In genomic region chr15:64305261-64305660, GRCh38 we compare ENCODE assay signal across 30 cellular contexts. TPM values are rescaled to one million over a fixed set of nuclear protein-coding genes. Genes with fewer than 3 reads are reported as not detected.
DNase-seq lines count a peak whose midpoint lies in the region; ATAC-seq, FAIRE-seq and TF ChIP-seq lines count a peak whose summit lies in the region.
"Had no signal": no experiment of that assay in that cellular context is flagged by ENCODE, and none has a peak within 500 bp of the region (broad histone marks: within the 10 kb centered on the region; RNA-seq: fewer than 3 reads in every experiment).

No MANE protein-coding gene starts in this region.

- H3K18ac ChIP-seq in IMR-90 (ENCODE audit: low read depth, low read length), result no peak overlapping the region

- no peak for ATAC-seq in IMR-90 (ENCODE audit: low read depth)
- ATAC-seq in activated B cell treated with CpG ODN at 0.5 μM for 24 hours (ENCODE audit: low read depth), result no peak
- ATAC-seq in psoas muscle, result no peak
- ATAC-seq: Panc1 had no signal

- no peak for TF ChIP-seq RAD21 in IMR-90 (IDR thresholded peaks at IDR 0.05; ENCODE audit: low read length)

- peaks cover 16% of the 10 kb centered on the region; the same call in 1 of the 2 replicates for H4K20me1 ChIP-seq in IMR-90 (ENCODE audit: insufficient read depth, low read length)
- H4K20me1 ChIP-seq: BLaER1 had no signal

- no peak overlapping the region for H3K4me3 Mint-ChIP-seq in activated B cell treated with CpG ODN at 0.5 μM for 24 hours
- no peak overlapping the region for H3K4me3 Mint-ChIP-seq in activated CD4-positive, alpha-beta memory T cell treated with anti-CD3 and anti-CD28 coated beads for 36 hours
- H3K4me3 Mint-ChIP-seq: activated T-cell treated with anti-CD3 and anti-CD28 coated beads, Interleukin-2, amount 50 U/mL, for 24 hours; dendritic cell treated with granulocyte-macrophage colony-stimulating factor and Interleukin-4, amounts not matched to agents 40 ng/mL and 50 ng/mL, for 4 days; IgD-negative memory B cell; naive B cell had no signal

- H2BK5ac ChIP-seq in IMR-90 (ENCODE audit: low read depth, low read length, poor library complexity, severe bottlenecking), result no peak overlapping the region

- peak overlapping the region; percentile 35 for H3K27ac Mint-ChIP-seq in activated B cell treated with CpG ODN at 0.5 μM for 24 hours
- H3K27ac Mint-ChIP-seq in activated CD4-positive, alpha-beta memory T cell treated with anti-CD3 and anti-CD28 coated beads for 36 hours, result no peak overlapping the region
- H3K27ac Mint-ChIP-seq: activated T-cell treated with anti-CD3 and anti-CD28 coated beads, Interleukin-2, amount 50 U/mL, for 24 hours; dendritic cell treated with granulocyte-macrophage colony-stimulating factor and Interleukin-4, amounts not matched to agents 40 ng/mL and 50 ng/mL, for 4 days; IgD-negative memory B cell had no signal

- H3K9me3 ChIP-seq in IMR-90 (ENCODE audit: control insufficient read depth, insufficient read depth, low read length) (no peaks in the 10 kb centered on the region), psoas muscle (no peaks in the 10 kb centered on the region), ovary (no peaks in the 10 kb centered on the region)
- H3K9me3 ChIP-seq: adrenal gland, BLaER1, Caco-2, HAP-1, MG63, SJSA1, testis had no signal

- in situ Hi-C loops in IMR-90 (cut with MboI; ENCODE audit: low sequenced_read_pairs), result no loop called here

- no peak overlapping the region for H3K4me2 ChIP-seq in IMR-90 (ENCODE audit: low read depth, low read length)
- H3K4me2 ChIP-seq: BLaER1 had no signal

- H3K4me1 ChIP-seq in IMR-90 (ENCODE audit: control insufficient read depth, insufficient read depth, low read length) (no peaks in the 10 kb centered on the region), psoas muscle (no peaks in the 10 kb centered on the region), ovary (ENCODE audit: insufficient read depth) (no peaks in the 10 kb centered on the region)
- H3K4me1 ChIP-seq: adrenal gland, BLaER1, Caco-2, SJSA1, testis had no signal

- DNase-seq in DMS53 treated with DMSO at 0.1 percent for 48 hours (lab: John Stamatoyannopoulos, UW; ENCODE audit: unreplicated experiment), result peak; percentile 9
- DNase-seq in IMR-90, result peak; percentile 22
- DNase-seq in activated B cell treated with CpG ODN at 0.5 μM for 24 hours, result no peak
- peak; percentile 15 for DNase-seq in fibroblast of villous mesenchyme (ENCODE audit: low read depth)
- DNase-seq in psoas muscle, result no peak
- DNase-seq in ovary, result no peak
- no peak for DNase-seq in urothelium cell line (ENCODE audit: low spot score)
- DNase-seq in activated CD4-positive, alpha-beta memory T cell treated with anti-CD3 and anti-CD28 coated beads for 36 hours, result no peak
- DNase-seq: activated CD4-positive, alpha-beta T cell treated with anti-CD3 and anti-CD28 coated beads for 1 hour; activated naive CD4-positive, alpha-beta T cell; activated T-cell treated with anti-CD3 and anti-CD28 coated beads, Interleukin-2, amount 50 U/mL, for 24 hours; adrenal gland; Caco-2; DND-41; mesendoderm; MG63; naive B cell; NCI-H2107; stimulated activated CD4-positive, alpha-beta T cell treated with anti-CD3 and anti-CD28 coated beads, Interleukin-4, amount 100 ng/mL, for 24 hours; stimulated activated naive CD4-positive, alpha-beta T cell; testis had no signal

- no peak for TF ChIP-seq POLR2A in IMR-90 (IDR thresholded peaks at IDR 0.05; ENCODE audit: low read depth, low read length)
- no peak for TF ChIP-seq POLR2A in ovary (IDR thresholded peaks at IDR 0.05)

- no TSS peak for BruUV-seq in IMR-90 (replicated peaks; lab: Mats Ljungman, UMichigan)

- H3K9me1 ChIP-seq in IMR-90 (ENCODE audit: insufficient read depth, low read length), result peaks cover 3% of the 10 kb centered on the region

- TF ChIP-seq EP300 in ovary (IDR thresholded peaks at IDR 0.05), result no peak

- H3K27ac ChIP-seq in IMR-90 (ENCODE audit: insufficient read depth, low read length), result no peak overlapping the region
- H3K27ac ChIP-seq in psoas muscle, result no peak overlapping the region
- no peak overlapping the region for H3K27ac ChIP-seq in ovary
- H3K27ac ChIP-seq: adrenal gland, BLaER1, cardiac muscle cell, SJSA1, testis had no signal

- no peak overlapping the region for H2BK120ac ChIP-seq in IMR-90 (ENCODE audit: low read depth, low read length)

- no peak for TF ChIP-seq CTCF in IMR-90 (conservative IDR thresholded peaks at IDR 0.05; ENCODE audit: low read depth, low read length)
- TF ChIP-seq CTCF in activated B cell treated with CpG ODN at 0.5 μM for 24 hours (IDR thresholded peaks at IDR 0.05), result no peak
- no peak for TF ChIP-seq CTCF in fibroblast of villous mesenchyme (IDR thresholded peaks at IDR 0.05; ENCODE audit: insufficient read depth, low read depth, low read length)
- no peak for TF ChIP-seq CTCF in psoas muscle (IDR thresholded peaks at IDR 0.05)
- TF ChIP-seq CTCF in ovary (IDR thresholded peaks at IDR 0.05), result no peak

- H4K91ac ChIP-seq in IMR-90 (ENCODE audit: insufficient read depth, low read depth, low read length), result no peak overlapping the region

- peaks cover under 1% of the 10 kb centered on the region for H3K36me3 ChIP-seq in IMR-90 (ENCODE audit: control insufficient read depth, insufficient read depth, low read length)
- H3K36me3 ChIP-seq in psoas muscle (ENCODE audit: insufficient read depth in 1 of 2, low read depth in 1 of 2), result peaks cover 0 to 4% of the 10 kb centered on the region in 2 donors
- no peaks in the 10 kb centered on the region for H3K36me3 ChIP-seq in ovary
- H3K36me3 ChIP-seq: cardiac muscle cell had no signal

- WGBS in IMR-90 (ENCODE audit: extremely low coverage in 2 of 2, insufficient read length in 1 of 2), 2 experiments, result no CpG with 5 or more reads among the region's 2 CpGs
- 76 to 87% (median 81%) methylated on average over 2 of the region's 2 CpGs for WGBS in psoas muscle, 3 donors
- WGBS in ovary, 3 donors, result 76 to 84% (median 81%) methylated on average over 2 of the region's 2 CpGs

- H3K4me1 Mint-ChIP-seq in activated B cell treated with CpG ODN at 0.5 μM for 24 hours, result no peaks in the 10 kb centered on the region
- peaks cover 11% of the 10 kb centered on the region for H3K4me1 Mint-ChIP-seq in activated CD4-positive, alpha-beta memory T cell treated with anti-CD3 and anti-CD28 coated beads for 36 hours (ENCODE audit: low read depth)

- no peaks in the 10 kb centered on the region for H3K9me3 Mint-ChIP-seq in activated B cell treated with CpG ODN at 0.5 μM for 24 hours
- H3K9me3 Mint-ChIP-seq in activated CD4-positive, alpha-beta memory T cell treated with anti-CD3 and anti-CD28 coated beads for 36 hours, result no peaks in the 10 kb centered on the region
- H3K9me3 Mint-ChIP-seq: activated T-cell treated with anti-CD3 and anti-CD28 coated beads, Interleukin-2, amount 50 U/mL, for 24 hours; dendritic cell treated with granulocyte-macrophage colony-stimulating factor and Interleukin-4, amounts not matched to agents 40 ng/mL and 50 ng/mL, for 4 days; IgD-negative memory B cell; naive B cell had no signal

- H3K4me3 ChIP-seq in IMR-90 (ENCODE audit: insufficient read depth, low read depth, low read length) (no peak overlapping the region), fibroblast of villous mesenchyme (ENCODE audit: low read depth, low read length) (no peak overlapping the region), psoas muscle (no peak overlapping the region), ovary (no peak overlapping the region)
- H3K4me3 ChIP-seq: adrenal gland, BLaER1, cardiac muscle cell, HAP-1, MG63, SJSA1, testis had no signal

- CTCF ChIA-PET in IMR-90 (lab: Yijun Ruan, JAX) (no interaction called here), activated B cell treated with CpG ODN at 0.5 μM for 24 hours (lab: Charles Lee) (no interaction called here)
- CTCF ChIA-PET in activated CD4-positive, alpha-beta memory T cell treated with anti-CD3 and anti-CD28 coated beads for 36 hours (lab: Charles Lee), result no interaction called here

- H3K23ac ChIP-seq in IMR-90 (ENCODE audit: low read depth, low read length), result no peak overlapping the region

- dilution Hi-C loops in IMR-90 (cut with HindIII; ENCODE audit: low sequenced_read_pairs, unreplicated experiment), result no loop called here

- H2BK20ac ChIP-seq in IMR-90 (ENCODE audit: low read depth, low read length), result no peak overlapping the region

- no peak overlapping the region for H2AFZ ChIP-seq in IMR-90 (replicated peaks; ENCODE audit: low read length, poor library complexity)

- H4K8ac ChIP-seq in IMR-90 (ENCODE audit: low read depth in 2 of 2, low read length in 2 of 2), result no peak overlapping the region

- H3K79me1 ChIP-seq in IMR-90 (ENCODE audit: low read depth in 1 of 2, low read length in 2 of 2), result peaks cover 18 to 31% of the 10 kb centered on the region in 2 experiments

- H2BK15ac ChIP-seq in IMR-90 (ENCODE audit: low read depth, low read length), result no peak overlapping the region

- no peak overlapping the region for H3K14ac ChIP-seq in IMR-90 (replicated peaks; ENCODE audit: low read depth, low read length)

- FAIRE-seq in urothelium cell line (lab: Jason Lieb, UNC), result no peak
- FAIRE-seq: endothelial cell of umbilical vein, TTC549 had no signal

- no peak overlapping the region for H4K5ac ChIP-seq in IMR-90 (ENCODE audit: low read depth, low read length)

- no peak overlapping the region for H3K4ac ChIP-seq in IMR-90 (ENCODE audit: low read depth, low read length)

- no peak overlapping the region for H3K56ac ChIP-seq in IMR-90 (ENCODE audit: extremely low read depth, insufficient read depth, low read length)

- H3K9ac ChIP-seq in IMR-90 (ENCODE audit: low read depth, low read length), result no peak overlapping the region
- H3K9ac ChIP-seq: BLaER1 had no signal

- H2AK9ac ChIP-seq in IMR-90 (replicated peaks; ENCODE audit: low read depth, low read length, poor library complexity), result no peak overlapping the region

- H3K27me3 Mint-ChIP-seq in activated B cell treated with CpG ODN at 0.5 μM for 24 hours, result no peaks in the 10 kb centered on the region
- no peaks in the 10 kb centered on the region for H3K27me3 Mint-ChIP-seq in activated CD4-positive, alpha-beta memory T cell treated with anti-CD3 and anti-CD28 coated beads for 36 hours
- H3K27me3 Mint-ChIP-seq: activated T-cell treated with anti-CD3 and anti-CD28 coated beads, Interleukin-2, amount 50 U/mL, for 24 hours; dendritic cell treated with granulocyte-macrophage colony-stimulating factor and Interleukin-4, amounts not matched to agents 40 ng/mL and 50 ng/mL, for 4 days; IgD-negative memory B cell; naive B cell had no signal

- no peaks in the 10 kb centered on the region for H3K27me3 ChIP-seq in IMR-90 (ENCODE audit: control insufficient read depth, insufficient read depth, low read length)
- H3K27me3 ChIP-seq in psoas muscle (ENCODE audit: insufficient read depth in 3 of 3, low read length in 2 of 3), result no peaks in the 10 kb centered on the region
- no peaks in the 10 kb centered on the region for H3K27me3 ChIP-seq in ovary
- H3K27me3 ChIP-seq: adrenal gland, BLaER1, cardiac muscle cell, MG63, SJSA1, testis had no signal

- intact Hi-C loops in IMR-90 (cut with micrococcal nuclease) (no loop called here), activated B cell treated with CpG ODN at 0.5 μM for 24 hours (cut with micrococcal nuclease) (no loop called here), psoas muscle (cut with DNase I) (no loop called here), ovary (cut with DNase I) (no loop called here)
- intact Hi-C loops in activated CD4-positive, alpha-beta memory T cell treated with anti-CD3 and anti-CD28 coated beads for 36 hours (cut with micrococcal nuclease), result no loop called here

- H2AK5ac ChIP-seq in IMR-90 (ENCODE audit: low read depth, low read length), result no peak overlapping the region

- POLR2A ChIA-PET in IMR-90 (lab: Charles Lee; ENCODE audit: unreplicated experiment), result no interaction called here
- POLR2A ChIA-PET in activated B cell treated with CpG ODN at 0.5 μM for 24 hours (lab: Charles Lee), result interaction anchor here (0.6 kb wide), 1 partner anchor 877 kb away, joined by 3 read pairs; no protein-coding TSS in a partner anchor
- POLR2A ChIA-PET in activated CD4-positive, alpha-beta memory T cell treated with anti-CD3 and anti-CD28 coated beads for 36 hours (lab: Charles Lee), result no interaction called here

- H3K36me3 Mint-ChIP-seq in activated B cell treated with CpG ODN at 0.5 μM for 24 hours (ENCODE audit: low read depth), result peaks cover 17% of the 10 kb centered on the region
- peaks cover 12% of the 10 kb centered on the region for H3K36me3 Mint-ChIP-seq in activated CD4-positive, alpha-beta memory T cell treated with anti-CD3 and anti-CD28 coated beads for 36 hours

RNA-seq across cellular contexts. Expression of gene CSNK1G1, which starts 50.7 kb away (rescaled TPM):
- 26.7 and 29.4 TPM in 2 replicates for total RNA-seq in IMR-90 (2012; rRNA removed)
- polyA plus RNA-seq in IMR-90 (2012; rRNA removed), result 6.7 and 7.4 TPM in 2 replicates
- polyA plus RNA-seq in IMR-90 (2012; cell fraction: cytosol; rRNA removed), result 2.2 and 2.4 TPM in 2 replicates
- polyA plus RNA-seq in IMR-90 (2012; cell fraction: nucleus; rRNA removed; ENCODE audit: low replicate concordance), result 2.9 and 14.9 TPM in 2 replicates
- 26.1 and 26.6 TPM in 2 replicates for total RNA-seq in activated B cell treated with CpG ODN at 0.5 μM for 24 hours
- 33.2 and 37.6 TPM in 2 replicates for total RNA-seq in fibroblast of villous mesenchyme
- 1 to 10 TPM; 7.1 to 9.6 (median 7.8) TPM for total RNA-seq in psoas muscle
- 1 to 10 TPM; 1.9 to 6.4 (median 5.5) TPM for polyA plus RNA-seq in psoas muscle
- 10 to 100 TPM in 6 of 7 donors, 1 to 10 TPM in 1; 8.3 to 23.9 (median 14.8) TPM for total RNA-seq in ovary
- polyA plus RNA-seq in ovary, result 10 to 100 TPM in 1 of 2 donors, 1 to 10 TPM in 1; 2.9 to 12.6 TPM
- total RNA-seq in activated CD4-positive, alpha-beta memory T cell treated with anti-CD3 and anti-CD28 coated beads for 36 hours, result 10 to 100 TPM; 17.5 to 20.9 TPM

Comparison
In these comparisons a context has a peak if more than half of its experiments do, and no peak if none do; other contexts are left out.
1. DNase-seq: peak in DMS53 treated with DMSO at 0.1 percent for 48 hours (single experiment), IMR-90 (single experiment) and fibroblast of villous mesenchyme (single experiment); none in activated B cell treated with CpG ODN at 0.5 μM for 24 hours (single experiment), psoas muscle (0 of 2), ovary (0 of 5), urothelium cell line (single experiment) and activated CD4-positive, alpha-beta memory T cell treated with anti-CD3 and anti-CD28 coated beads for 36 hours (single experiment).